Comparison of ENCODE assay signal across 14 cellular contexts in the genomic region with DNA sequence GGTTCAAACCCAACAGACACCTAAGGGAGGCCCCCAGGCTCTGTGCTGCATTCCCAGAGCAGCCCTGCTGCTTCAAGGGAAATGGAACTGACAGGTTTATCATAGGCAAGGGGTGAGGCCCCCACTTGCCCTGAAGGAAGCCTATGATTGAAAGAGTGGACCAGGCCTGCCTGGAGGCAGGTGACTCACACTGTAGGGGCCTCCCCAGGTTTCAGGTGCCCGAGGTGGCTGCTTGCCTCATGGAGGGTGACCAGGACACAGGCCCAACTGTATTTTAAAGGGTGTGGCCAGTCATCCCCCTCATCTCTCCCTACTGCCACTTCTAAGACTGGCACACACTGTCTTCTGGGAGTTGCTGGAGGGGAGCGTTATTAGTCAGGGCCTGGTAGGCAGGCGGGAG.
"Had no signal": no experiment of that assay in that cellular context is flagged by ENCODE, and none has a peak within 500 bp of the region (broad histone marks: within the 10 kb centered on the region; RNA-seq: fewer than 3 reads in every experiment).

No MANE protein-coding gene starts in this region.

- DNase-seq: activated CD4-positive, alpha-beta T cell treated with anti-CD3 and anti-CD28 coated beads for 48 hours; activated naive CD4-positive, alpha-beta T cell treated with anti-CD3 and anti-CD28 coated beads for 36 hours; hypothalamus; left colon; natural killer cell; nucleus accumbens; stimulated activated CD4-positive, alpha-beta T cell treated with anti-CD3 and anti-CD28 coated beads, Interleukin-2, amount 100 ng/mL, for 48 hours; stomach; T-helper 17 cell; uterus had no signal

- H3K4me1 ChIP-seq: uterus had no signal

- H3K27ac ChIP-seq: prostate gland, stomach, uterus had no signal

- H3K4me3 ChIP-seq: lung, prostate gland, stomach, uterus had no signal

- ATAC-seq: left colon, natural killer cell, T-helper 17 cell, WTC11 had no signal

- FAIRE-seq: astrocyte had no signal

- H3K9me3 ChIP-seq: prostate gland, stomach, uterus had no signal

- H3K36me3 ChIP-seq: prostate gland, uterus had no signal

- H3K27me3 ChIP-seq: stomach, uterus had no signal
